ENCODE assay signal across 14 cellular contexts in genomic region chr9:121887553-121888437, GRCh38.
DNase-seq lines count a peak whose midpoint lies in the region; ATAC-seq and TF ChIP-seq lines count a peak whose summit lies in the region.
"Had no signal": no experiment of that assay in that cellular context is flagged by ENCODE, and none has a peak within 500 bp of the region (broad histone marks: within the 10 kb centered on the region; RNA-seq: fewer than 3 reads in every experiment).

No MANE protein-coding gene starts in this region.

- H3K4me1 ChIP-seq in right atrium auricular region (peaks cover 0 to 17% of the 10 kb centered on the region in 2 donors), upper lobe of right lung (no peaks in the 10 kb centered on the region), gastrocnemius medialis (peaks cover 0 to 5% of the 10 kb centered on the region in 2 donors)
- H3K4me1 ChIP-seq: breast epithelium, tibial artery had no signal

- CTCF ChIA-PET in WTC11 (lab: Charles Lee) = interaction anchor here (1.0 to 2.2 kb wide), 4 partner anchors 26 to 341 kb away, joined by 3 to 11 read pairs (median 3); no protein-coding TSS in a partner anchor

- intact Hi-C loops in Right ventricle myocardium inferior (cut with DNase I) (no loop called here), upper lobe of right lung (cut with DNase I) (no loop called here), gastrocnemius medialis (cut with DNase I; ENCODE audit: low total_unique reads) (no loop called here)

- ATAC-seq in Right ventricle myocardium inferior = peak; percentile 17
- peak; percentile 31 for ATAC-seq in WTC11
- ATAC-seq in upper lobe of right lung = peak; percentile 11
- no peak for ATAC-seq in stimulated activated effector memory CD8-positive, alpha-beta T cell treated with anti-CD3 and anti-CD28 coated beads, Interleukin-12 subunit alpha, Interleukin-12 subunit beta, amount 100 ng/mL, for 72 hours
- ATAC-seq in gastrocnemius medialis = no peak

- H3K27me3 ChIP-seq in right atrium auricular region (no peaks in the 10 kb centered on the region), upper lobe of right lung (no peaks in the 10 kb centered on the region), gastrocnemius medialis (no peaks in the 10 kb centered on the region)
- H3K27me3 ChIP-seq: breast epithelium, tibial artery had no signal

- peaks cover 33% of the 10 kb centered on the region for H3K4me1 Mint-ChIP-seq in WTC11
- peaks cover 11% of the 10 kb centered on the region for H3K4me1 Mint-ChIP-seq in stimulated activated effector memory CD8-positive, alpha-beta T cell treated with anti-CD3 and anti-CD28 coated beads, Interleukin-12 subunit alpha, Interleukin-12 subunit beta, amount 100 ng/mL, for 72 hours

- H3K4me3 ChIP-seq in right atrium auricular region = no peak overlapping the region
- no peak overlapping the region for H3K4me3 ChIP-seq in upper lobe of right lung
- no peak overlapping the region for H3K4me3 ChIP-seq in gastrocnemius medialis
- H3K4me3 ChIP-seq: breast epithelium, tibial artery had no signal

- TF ChIP-seq CTCF in right atrium auricular region (IDR thresholded peaks at IDR 0.05) (no peak), WTC11 (IDR thresholded peaks at IDR 0.05) (no peak), upper lobe of right lung (IDR thresholded peaks at IDR 0.05) (no peak), gastrocnemius medialis (IDR thresholded peaks at IDR 0.05 in 4 of 5, conservative IDR thresholded peaks at IDR 0.05 in 1 of 5) (no peak)

- H3K4me3 Mint-ChIP-seq in WTC11 = no peak overlapping the region
- H3K4me3 Mint-ChIP-seq in stimulated activated effector memory CD8-positive, alpha-beta T cell treated with anti-CD3 and anti-CD28 coated beads, Interleukin-12 subunit alpha, Interleukin-12 subunit beta, amount 100 ng/mL, for 72 hours = no peak overlapping the region
- H3K4me3 Mint-ChIP-seq: activated CD4-positive, alpha-beta T cell treated with anti-CD3 and anti-CD28 coated beads, Interleukin-2, amount 10 ng/mL, durations not matched to agents 24 days and 14 days; IgD-negative memory B cell had no signal

- POLR2A ChIA-PET in WTC11 (lab: Charles Lee) = no interaction called here

- H3K9me3 ChIP-seq in right atrium auricular region (no peaks in the 10 kb centered on the region), upper lobe of right lung (no peaks in the 10 kb centered on the region), gastrocnemius medialis (no peaks in the 10 kb centered on the region)
- H3K9me3 ChIP-seq: breast epithelium, tibial artery had no signal

- in situ Hi-C loops in gastrocnemius medialis (cut with MboI; ENCODE audit: low sequenced_read_pairs in 4 of 4) = no loop called here

- H3K27me3 Mint-ChIP-seq in WTC11 (ENCODE audit: low read depth) = no peaks in the 10 kb centered on the region
- H3K27me3 Mint-ChIP-seq: activated CD4-positive, alpha-beta T cell treated with anti-CD3 and anti-CD28 coated beads, Interleukin-2, amount 10 ng/mL, durations not matched to agents 24 days and 14 days had no signal

- H3K27ac ChIP-seq in right atrium auricular region (peak overlapping the region in 1 of 2 donors; percentile 20), upper lobe of right lung (no peak overlapping the region), gastrocnemius medialis (no peak overlapping the region)
- H3K27ac ChIP-seq: tibial artery had no signal

- H3K36me3 ChIP-seq in right atrium auricular region (no peaks in the 10 kb centered on the region), upper lobe of right lung (no peaks in the 10 kb centered on the region), gastrocnemius medialis (no peaks in the 10 kb centered on the region)
- H3K36me3 ChIP-seq: breast epithelium, tibial artery had no signal

- no peaks in the 10 kb centered on the region for H3K36me3 Mint-ChIP-seq in WTC11
- no peaks in the 10 kb centered on the region for H3K36me3 Mint-ChIP-seq in stimulated activated effector memory CD8-positive, alpha-beta T cell treated with anti-CD3 and anti-CD28 coated beads, Interleukin-12 subunit alpha, Interleukin-12 subunit beta, amount 100 ng/mL, for 72 hours

- no peak for TF ChIP-seq POLR2A in gastrocnemius medialis (IDR thresholded peaks at IDR 0.05)

- no peak overlapping the region for H3K27ac Mint-ChIP-seq in WTC11
- H3K27ac Mint-ChIP-seq in stimulated activated effector memory CD8-positive, alpha-beta T cell treated with anti-CD3 and anti-CD28 coated beads, Interleukin-12 subunit alpha, Interleukin-12 subunit beta, amount 100 ng/mL, for 72 hours = no peak overlapping the region
- H3K27ac Mint-ChIP-seq: activated CD4-positive, alpha-beta T cell treated with anti-CD3 and anti-CD28 coated beads, Interleukin-2, amount 10 ng/mL, durations not matched to agents 24 days and 14 days; IgD-negative memory B cell had no signal

- H3K9me3 Mint-ChIP-seq in WTC11 = no peaks in the 10 kb centered on the region
- no peaks in the 10 kb centered on the region for H3K9me3 Mint-ChIP-seq in stimulated activated effector memory CD8-positive, alpha-beta T cell treated with anti-CD3 and anti-CD28 coated beads, Interleukin-12 subunit alpha, Interleukin-12 subunit beta, amount 100 ng/mL, for 72 hours
- H3K9me3 Mint-ChIP-seq: activated CD4-positive, alpha-beta T cell treated with anti-CD3 and anti-CD28 coated beads, Interleukin-2, amount 10 ng/mL, durations not matched to agents 24 days and 14 days; IgD-negative memory B cell had no signal

- DNase-seq in Right ventricle myocardium inferior (ENCODE audit: missing footprints) (no peak), right atrium auricular region (ENCODE audit: low spot score) (no peak), WTC11 (ENCODE audit: low spot score) (no peak), fibroblast of peridontal ligament (ENCODE audit: extremely low read depth) (peak; percentile 44), upper lobe of right lung (no peak), DMS153 (lab: John Stamatoyannopoulos, UW) (no peak), gastrocnemius medialis (no peak)
- DNase-seq in stimulated activated effector memory CD8-positive, alpha-beta T cell treated with anti-CD3 and anti-CD28 coated beads, Interleukin-12 subunit alpha, Interleukin-12 subunit beta, amount 100 ng/mL, for 72 hours (ENCODE audit: low spot score in 2 of 2) = no peak
- DNase-seq: NCI-H1417 treated with DMSO at 0.1 percent for 48 hours, PC-3 had no signal

TF ChIP-seq in WTC11, 78 proteins besides CTCF, POLR2A, EP300 and RAD21 (continues in another document):
- TF ChIP-seq MLX (CRISPR knock-in tag; IDR thresholded peaks at IDR 0.05) (no peak), ZNF281 (CRISPR knock-in tag; IDR thresholded peaks at IDR 0.05) (no peak), HMGXB4 (CRISPR knock-in tag; IDR thresholded peaks at IDR 0.05) (no peak), ZNF138 (CRISPR knock-in tag; conservative IDR thresholded peaks at IDR 0.05) (no peak), ZBTB21 (CRISPR knock-in tag; IDR thresholded peaks at IDR 0.05; ENCODE audit: borderline replicate concordance) (no peak), JUN (CRISPR knock-in tag; IDR thresholded peaks at IDR 0.05) (no peak), IRF1 (CRISPR knock-in tag; IDR thresholded peaks at IDR 0.05) (no peak), EMX1 (CRISPR knock-in tag; IDR thresholded peaks at IDR 0.05) (no peak), CREB1 (CRISPR knock-in tag; IDR thresholded peaks at IDR 0.05) (no peak), SOX15 (CRISPR knock-in tag; IDR thresholded peaks at IDR 0.05) (no peak), CREM (CRISPR knock-in tag; IDR thresholded peaks at IDR 0.05) (no peak)

Comparison
In these comparisons a context has a peak if more than half of its experiments do, and no peak if none do; other contexts are left out.
1. ATAC-seq: peak in Right ventricle myocardium inferior (single experiment), WTC11 (single experiment) and upper lobe of right lung (single experiment); none in stimulated activated effector memory CD8-positive, alpha-beta T cell treated with anti-CD3 and anti-CD28 coated beads, Interleukin-12 subunit alpha, Interleukin-12 subunit beta, amount 100 ng/mL, for 72 hours (single experiment) and gastrocnemius medialis (0 of 2).